Comparison of ENCODE assay signal across 1 cellular context in genomic region chrX:48737940-48738339, GRCh38.
TF ChIP-seq lines count a peak whose summit lies in the region.

No MANE protein-coding gene starts in this region.

TF ChIP-seq in K562, 482 proteins besides CTCF, POLR2A, EP300 and RAD21:
- 0 out of 2 replicates have a peak, but pooled peaks have one; percentile 13 for TF ChIP-seq HDGF (IDR thresholded peaks at IDR 0.05)
- TF ChIP-seq, protein P1, sequence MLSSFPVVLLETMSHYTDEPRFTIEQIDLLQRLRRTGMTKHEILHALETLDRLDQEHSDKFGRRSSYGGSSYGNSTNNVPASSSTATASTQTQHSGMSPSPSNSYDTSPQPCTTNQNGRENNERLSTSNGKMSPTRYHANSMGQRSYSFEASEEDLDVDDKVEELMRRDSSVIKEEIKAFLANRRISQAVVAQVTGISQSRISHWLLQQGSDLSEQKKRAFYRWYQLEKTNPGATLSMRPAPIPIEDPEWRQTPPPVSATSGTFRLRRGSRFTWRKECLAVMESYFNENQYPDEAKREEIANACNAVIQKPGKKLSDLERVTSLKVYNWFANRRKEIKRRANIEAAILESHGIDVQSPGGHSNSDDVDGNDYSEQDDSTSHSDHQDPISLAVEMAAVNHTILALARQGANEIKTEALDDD (IDR thresholded peaks at IDR 0.05): no peak
- no peak for TF ChIP-seq MTF1 (CRISPR knock-in tag; IDR thresholded peaks at IDR 0.05; ENCODE audit: borderline replicate concordance)
- 0 out of 2 replicates have a peak, but pooled peaks have one; percentile 4 for TF ChIP-seq ZNF24 (IDR thresholded peaks at IDR 0.05)
- TF ChIP-seq ZKSCAN1 (IDR thresholded peaks at IDR 0.05; ENCODE audit: low read depth, low read length): peak; percentile 92
- no peak for TF ChIP-seq RCOR1 (IDR thresholded peaks at IDR 0.05; ENCODE audit: borderline replicate concordance in 1 of 2, low read depth in 2 of 2, low read length in 2 of 2)
